Comparison of ENCODE assay signal across 8 cellular contexts in genomic region chr11:59614277-59615131, GRCh38. TPM values are rescaled to one million over a fixed set of nuclear protein-coding genes. Genes with fewer than 3 reads are reported as not detected.
DNase-seq lines count a peak whose midpoint lies in the region; ATAC-seq and TF ChIP-seq lines count a peak whose summit lies in the region.

No MANE protein-coding gene starts in this region.

- H3K36me3 ChIP-seq in Peyer's patch = peaks cover 0 to 11% (median 0%) of the 10 kb centered on the region in 3 donors
- H3K36me3 ChIP-seq in esophagus squamous epithelium = peaks cover 6 to 12% (median 7%) of the 10 kb centered on the region in 3 donors
- no peaks in the 10 kb centered on the region for H3K36me3 ChIP-seq in prostate gland

- no peaks in the 10 kb centered on the region for H3K9me3 ChIP-seq in Peyer's patch
- H3K9me3 ChIP-seq in esophagus squamous epithelium = no peaks in the 10 kb centered on the region
- H3K9me3 ChIP-seq in prostate gland = no peaks in the 10 kb centered on the region

- peak overlapping the region; percentile 89 for H3K4me3 ChIP-seq in GM08714 (ENCODE audit: low read length)
- H3K4me3 ChIP-seq in Peyer's patch = peak overlapping the region; percentile 57 to 85 (median 76)
- H3K4me3 ChIP-seq in esophagus squamous epithelium = peak overlapping the region; percentile 74 to 86 (median 80)
- H3K4me3 ChIP-seq in prostate gland = peak overlapping the region; percentile 60 to 84

- TF ChIP-seq CTCF in Peyer's patch (IDR thresholded peaks at IDR 0.05) (no peak), esophagus squamous epithelium (IDR thresholded peaks at IDR 0.05) (no peak), prostate gland (IDR thresholded peaks at IDR 0.05) (no peak)

- no peaks in the 10 kb centered on the region for H3K27me3 ChIP-seq in Peyer's patch
- no peaks in the 10 kb centered on the region for H3K27me3 ChIP-seq in esophagus squamous epithelium
- H3K27me3 ChIP-seq in prostate gland (replicated peaks; ENCODE audit: insufficient read depth) = no peaks in the 10 kb centered on the region

- ATAC-seq in GM19395 (IDR thresholded peaks at IDR 0.05; ENCODE audit: unreplicated experiment) (no peak), GM18861 (IDR thresholded peaks at IDR 0.05; ENCODE audit: unreplicated experiment) (no peak)

- H3K27ac ChIP-seq in Peyer's patch = peak overlapping the region; percentile 94 to 97 (median 95)
- H3K27ac ChIP-seq in esophagus squamous epithelium = peak overlapping the region; percentile 90 to 98 (median 98)
- peak overlapping the region; percentile 88 to 92 for H3K27ac ChIP-seq in prostate gland

- 7 to 11% methylated on average over 10 to 12 of the region's 14 CpGs for WGBS in esophagus squamous epithelium, 2 donors
- WGBS in prostate gland = 9% methylated on average over 14 of the region's 14 CpGs

- peaks cover 0 to 44% (median 7%) of the 10 kb centered on the region in 4 donors for H3K4me1 ChIP-seq in Peyer's patch
- H3K4me1 ChIP-seq in esophagus squamous epithelium = peaks cover 25 to 55% (median 36%) of the 10 kb centered on the region in 3 donors
- peaks cover 8% of the 10 kb centered on the region for H3K4me1 ChIP-seq in prostate gland (replicated peaks)

- TF ChIP-seq POLR2A in Peyer's patch (IDR thresholded peaks at IDR 0.05) (no peak), esophagus squamous epithelium (IDR thresholded peaks at IDR 0.05) (no peak), prostate gland (IDR thresholded peaks at IDR 0.05) (no peak)

- DNase-seq in Peyer's patch = no peak
- no peak for DNase-seq in esophagus squamous epithelium (lab: John Stamatoyannopoulos, UW)
- DNase-seq in prostate gland (ENCODE audit: low spot score) = peak; percentile 5
- no peak for DNase-seq in GOT3 (lab: John Stamatoyannopoulos, UW)
- no peak for DNase-seq in posterior cingulate gyrus

- intact Hi-C loops in esophagus squamous epithelium (cut with DNase I) = loop anchor here (5.0 kb wide), 1 partner anchor 53 kb away; the partner anchor contains the start of gene PATL1
- intact Hi-C loops in prostate gland (cut with DNase I) = no loop called here
- intact Hi-C loops in posterior cingulate gyrus (cut with DNase I) = loop anchor here (10.0 kb wide), 1 partner anchor 140 kb away; the partner anchor contains the start of gene STX3

RNA-seq across cellular contexts. Expression of gene OSBP, which starts 1.1 kb away (rescaled TPM):
- 100 to 1,000 TPM in 1 of 4 donors, 10 to 100 TPM in 3; 53.8 to 106 (median 58.7) TPM for total RNA-seq in Peyer's patch
- 10 to 100 TPM; 19.4 to 28.8 (median 23.3) TPM for total RNA-seq in esophagus squamous epithelium
- 10 to 100 TPM; 46.1 to 49.0 TPM for total RNA-seq in prostate gland

RNA-seq across cellular contexts. Expression of gene PATL1, which starts 54.3 kb away (rescaled TPM):
- total RNA-seq in Peyer's patch = 10 to 100 TPM; 19.0 to 25.6 (median 22.9) TPM
- 10 to 100 TPM; 11.2 to 17.9 (median 15.3) TPM for total RNA-seq in esophagus squamous epithelium
- 10 to 100 TPM; 10.3 to 26.2 TPM for total RNA-seq in prostate gland
